8 cellular contexts compared by ENCODE assay signal in genomic region chr2:71801969-71802368, GRCh38.
DNase-seq lines count a peak whose midpoint lies in the region; ATAC-seq and TF ChIP-seq lines count a peak whose summit lies in the region.

No MANE protein-coding gene starts in this region.

- H3K27ac Mint-ChIP-seq in activated CD4-positive, alpha-beta T cell treated with anti-CD3 and anti-CD28 coated beads for 36 hours: no peak overlapping the region
- no peak overlapping the region for H3K27ac Mint-ChIP-seq in neural crest cell (ENCODE audit: unreplicated experiment)

- no peaks in the 10 kb centered on the region for H3K9me3 ChIP-seq in OCI-LY1 (ENCODE audit: low read length)
- H3K9me3 ChIP-seq in esophagus squamous epithelium: no peaks in the 10 kb centered on the region
- no peaks in the 10 kb centered on the region for H3K9me3 ChIP-seq in vagina

- ATAC-seq in activated CD4-positive, alpha-beta T cell treated with anti-CD3 and anti-CD28 coated beads for 36 hours: no peak
- no peak for ATAC-seq in GM18502 (IDR thresholded peaks at IDR 0.05; ENCODE audit: poor library complexity, unreplicated experiment)

- H3K36me3 Mint-ChIP-seq in activated CD4-positive, alpha-beta T cell treated with anti-CD3 and anti-CD28 coated beads for 36 hours (ENCODE audit: low read depth): no peaks in the 10 kb centered on the region
- no peaks in the 10 kb centered on the region for H3K36me3 Mint-ChIP-seq in neural crest cell (ENCODE audit: low read depth)

- POLR2A ChIA-PET in activated CD4-positive, alpha-beta T cell treated with anti-CD3 and anti-CD28 coated beads for 36 hours (lab: Charles Lee): no interaction called here

- H3K4me1 ChIP-seq in OCI-LY1 (ENCODE audit: insufficient read depth, low read length, severe bottlenecking) (no peaks in the 10 kb centered on the region), esophagus squamous epithelium (peaks cover 0 to 9% (median 3%) of the 10 kb centered on the region in 3 donors), vagina (peaks cover 9% of the 10 kb centered on the region)

- no peaks in the 10 kb centered on the region for H3K79me2 ChIP-seq in OCI-LY1 (ENCODE audit: insufficient read depth, low read length)

- TF ChIP-seq POLR2A in esophagus squamous epithelium (IDR thresholded peaks at IDR 0.05): no peak
- TF ChIP-seq POLR2A in vagina (IDR thresholded peaks at IDR 0.05): no peak

- H3K4me3 Mint-ChIP-seq in activated CD4-positive, alpha-beta T cell treated with anti-CD3 and anti-CD28 coated beads for 36 hours: no peak overlapping the region
- no peak overlapping the region for H3K4me3 Mint-ChIP-seq in neural crest cell

- no peaks in the 10 kb centered on the region for H3F3A ChIP-seq in OCI-LY1 (ENCODE audit: insufficient read depth, low read length)

- CTCF ChIA-PET in activated CD4-positive, alpha-beta T cell treated with anti-CD3 and anti-CD28 coated beads for 36 hours (lab: Charles Lee): interaction anchor here (0.7 to 0.8 kb wide), 2 partner anchors 145 to 778 kb away, joined by 3 to 4 read pairs; no protein-coding TSS in a partner anchor

- H3K27me3 Mint-ChIP-seq in activated CD4-positive, alpha-beta T cell treated with anti-CD3 and anti-CD28 coated beads for 36 hours: no peaks in the 10 kb centered on the region
- H3K27me3 Mint-ChIP-seq in neural crest cell (ENCODE audit: low read depth): peaks cover 5% of the 10 kb centered on the region

- intact Hi-C loops in activated CD4-positive, alpha-beta T cell treated with anti-CD3 and anti-CD28 coated beads for 36 hours (cut with DNase I, micrococcal nuclease): no loop called here
- intact Hi-C loops in esophagus squamous epithelium (cut with DNase I) (no loop called here), vagina (cut with DNase I) (no loop called here)

- H3K4me2 ChIP-seq in OCI-LY1 (ENCODE audit: low read length): no peak overlapping the region

- H3K4me3 ChIP-seq in OCI-LY1 (ENCODE audit: low read depth, low read length, poor library complexity, severe bottlenecking): no peak overlapping the region
- H3K4me3 ChIP-seq in esophagus squamous epithelium: no peak overlapping the region
- no peak overlapping the region for H3K4me3 ChIP-seq in vagina

- no peaks in the 10 kb centered on the region for H3K9me2 ChIP-seq in OCI-LY1 (ENCODE audit: low read depth, low read length)

- no peaks in the 10 kb centered on the region for H3K4me1 Mint-ChIP-seq in activated CD4-positive, alpha-beta T cell treated with anti-CD3 and anti-CD28 coated beads for 36 hours
- H3K4me1 Mint-ChIP-seq in neural crest cell: no peaks in the 10 kb centered on the region

- no peak overlapping the region for H3K9ac ChIP-seq in OCI-LY1 (ENCODE audit: low read length)

- H3K27ac ChIP-seq in OCI-LY1 (ENCODE audit: low read depth, low read length, poor library complexity, severe bottlenecking) (no peak overlapping the region), esophagus squamous epithelium (no peak overlapping the region), vagina (no peak overlapping the region)

- H2AFZ ChIP-seq in OCI-LY1 (ENCODE audit: low read length): no peak overlapping the region

- peak; percentile 41 for DNase-seq in activated CD4-positive, alpha-beta T cell treated with anti-CD3 and anti-CD28 coated beads for 36 hours
- DNase-seq in activated CD4-positive, alpha-beta T cell treated with anti-CD3 and anti-CD28 coated beads, Interleukin-2, amount 50 U/mL, for 4 hours: no peak
- DNase-seq in esophagus squamous epithelium (lab: John Stamatoyannopoulos, UW) (no peak), neural crest cell (ENCODE audit: low read depth, low spot score) (peak; percentile 20), vagina (ENCODE audit: extremely low spot score in 2 of 2) (no peak)
- DNase-seq in activated naive CD4-positive, alpha-beta T cell (lab: John Stamatoyannopoulos, UW): no peak

- H3K27me3 ChIP-seq in OCI-LY1 (ENCODE audit: insufficient read depth, low read length) (no peaks in the 10 kb centered on the region), esophagus squamous epithelium (no peaks in the 10 kb centered on the region), vagina (no peaks in the 10 kb centered on the region)

- WGBS in esophagus squamous epithelium, 2 donors: 73 to 83% methylated on average over 1 to 3 of the region's 8 CpGs

- peak; percentile 18; the same call in 1 of the 2 replicates for TF ChIP-seq CTCF in OCI-LY1 (IDR thresholded peaks at IDR 0.05; ENCODE audit: low read length)
- peak in 5 of 6 experiments; percentile 29 to 56 (median 46) for TF ChIP-seq CTCF in esophagus squamous epithelium (IDR thresholded peaks at IDR 0.05)
- TF ChIP-seq CTCF in neural crest cell (conservative IDR thresholded peaks at IDR 0.05): peak; percentile 41
- TF ChIP-seq CTCF in vagina (IDR thresholded peaks at IDR 0.05): no peak

- H3K36me3 ChIP-seq in OCI-LY1 (ENCODE audit: insufficient read depth, low read length) (no peaks in the 10 kb centered on the region), esophagus squamous epithelium (no peaks in the 10 kb centered on the region), vagina (no peaks in the 10 kb centered on the region)

- H3K9me3 Mint-ChIP-seq in activated CD4-positive, alpha-beta T cell treated with anti-CD3 and anti-CD28 coated beads for 36 hours (ENCODE audit: low read depth): no peaks in the 10 kb centered on the region
- H3K9me3 Mint-ChIP-seq in neural crest cell: no peaks in the 10 kb centered on the region

- H4K20me1 ChIP-seq in OCI-LY1 (ENCODE audit: insufficient read depth, low read length): no peaks in the 10 kb centered on the region

Comparison
In these comparisons a context has a peak if more than half of its experiments do, and no peak if none do; other contexts are left out.
1. DNase-seq: peak in activated CD4-positive, alpha-beta T cell treated with anti-CD3 and anti-CD28 coated beads for 36 hours (single experiment) and neural crest cell (single experiment); none in activated CD4-positive, alpha-beta T cell treated with anti-CD3 and anti-CD28 coated beads, Interleukin-2, amount 50 U/mL, for 4 hours (0 of 2), esophagus squamous epithelium (single experiment), vagina (0 of 2) and activated naive CD4-positive, alpha-beta T cell (0 of 4).
2. CTCF ChIP-seq: peak in OCI-LY1 (single experiment), esophagus squamous epithelium (5 of 6) and neural crest cell (single experiment); none in vagina (0 of 3).